1 cellular context compared by ENCODE assay signal in the genomic region with DNA sequence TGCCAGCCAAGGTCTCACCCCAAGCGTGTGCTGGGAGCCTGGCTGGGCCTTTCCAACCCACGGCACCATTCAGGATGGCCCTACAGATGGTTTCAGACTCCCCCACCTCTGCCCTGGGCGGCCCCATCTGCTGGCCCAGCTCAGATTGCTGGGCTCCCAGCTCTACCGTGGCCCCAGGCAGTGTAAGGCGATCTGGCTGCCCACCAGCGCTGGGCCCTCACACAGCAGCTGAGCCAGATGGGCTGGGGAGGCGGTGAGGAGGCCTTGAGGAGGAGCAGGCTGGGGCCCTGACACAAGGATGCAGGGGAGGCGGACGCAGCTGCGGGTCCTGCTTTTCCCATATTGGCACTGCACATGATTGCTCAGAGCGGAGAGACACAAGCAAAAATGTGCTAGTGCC.
A peak's percentile ranks its signal among the peaks of the same experiment; 100 is the strongest.
TF ChIP-seq lines count a peak whose summit lies in the region.

No MANE protein-coding gene starts in this region.

TF ChIP-seq in K562, 482 proteins besides CTCF, POLR2A, EP300 and RAD21 (continued from another document and continues in another):
- TF ChIP-seq MGA (IDR thresholded peaks at IDR 0.05) = no peak
- TF ChIP-seq ZBTB33 (CRISPR knock-in tag; IDR thresholded peaks at IDR 0.05) = 0 out of 2 replicates have a peak, but pooled peaks have one; percentile 34
- TF ChIP-seq PBX2 (CRISPR knock-in tag; IDR thresholded peaks at IDR 0.05; ENCODE audit: low read depth) = no peak
- no peak for TF ChIP-seq PBX2 (tag; conservative IDR thresholded peaks at IDR 0.05; ENCODE audit: low read depth)
- no peak for TF ChIP-seq FOXA3 (CRISPR knock-in tag; conservative IDR thresholded peaks at IDR 0.05 in 1 of 2, IDR thresholded peaks at IDR 0.05 in 1 of 2)
- no peak for TF ChIP-seq HMG20A (CRISPR knock-in tag; conservative IDR thresholded peaks at IDR 0.05)
- TF ChIP-seq HDAC8 (tag; IDR thresholded peaks at IDR 0.05) = no peak
- no peak for TF ChIP-seq ZNF785 (CRISPR knock-in tag; IDR thresholded peaks at IDR 0.05)
- no peak for TF ChIP-seq BRCA1 (IDR thresholded peaks at IDR 0.05)
- TF ChIP-seq BRCA1 (CRISPR knock-in tag; IDR thresholded peaks at IDR 0.05) = no peak
- TF ChIP-seq ZSCAN29 (IDR thresholded peaks at IDR 0.05) = no peak
- TF ChIP-seq MECOM (CRISPR knock-in tag; IDR thresholded peaks at IDR 0.05) = no peak
- peak; percentile 30 for TF ChIP-seq ZFX (CRISPR knock-in tag; IDR thresholded peaks at IDR 0.05)
- no peak for TF ChIP-seq ZNF277 (CRISPR knock-in tag; IDR thresholded peaks at IDR 0.05; ENCODE audit: borderline replicate concordance)
- 0 out of 2 replicates have a peak, but pooled peaks have one; percentile 54 for TF ChIP-seq ZNF124 (CRISPR knock-in tag; IDR thresholded peaks at IDR 0.05)
- no peak for TF ChIP-seq PHF8 (IDR thresholded peaks at IDR 0.05; ENCODE audit: borderline replicate concordance, low read length)
- no peak for TF ChIP-seq NCOR1 (IDR thresholded peaks at IDR 0.05)
- TF ChIP-seq TBP (optimal IDR thresholded peaks at IDR 0.05; ENCODE audit: low read depth, low read length) = no peak
- TF ChIP-seq RFX5 (IDR thresholded peaks at IDR 0.05; ENCODE audit: low read depth, low read length) = no peak
- 0 out of 2 replicates have a peak, but pooled peaks have one; percentile 16 for TF ChIP-seq POLR2G (IDR thresholded peaks at IDR 0.05; ENCODE audit: low read depth, low read length)
- TF ChIP-seq ILF3 (IDR thresholded peaks at IDR 0.05; ENCODE audit: borderline replicate concordance) = no peak
- no peak for TF ChIP-seq ARNT (IDR thresholded peaks at IDR 0.05)
- no peak for TF ChIP-seq ATF1 (CRISPR knock-in tag; IDR thresholded peaks at IDR 0.05)
- TF ChIP-seq ATF1 (tag; IDR thresholded peaks at IDR 0.05) = no peak
- TF ChIP-seq PPARD (CRISPR knock-in tag; IDR thresholded peaks at IDR 0.05) = no peak
- no peak for TF ChIP-seq PHTF2 (CRISPR knock-in tag; IDR thresholded peaks at IDR 0.05)
- TF ChIP-seq TAF7 (tag; IDR thresholded peaks at IDR 0.05) = no peak
- TF ChIP-seq, protein P1, sequence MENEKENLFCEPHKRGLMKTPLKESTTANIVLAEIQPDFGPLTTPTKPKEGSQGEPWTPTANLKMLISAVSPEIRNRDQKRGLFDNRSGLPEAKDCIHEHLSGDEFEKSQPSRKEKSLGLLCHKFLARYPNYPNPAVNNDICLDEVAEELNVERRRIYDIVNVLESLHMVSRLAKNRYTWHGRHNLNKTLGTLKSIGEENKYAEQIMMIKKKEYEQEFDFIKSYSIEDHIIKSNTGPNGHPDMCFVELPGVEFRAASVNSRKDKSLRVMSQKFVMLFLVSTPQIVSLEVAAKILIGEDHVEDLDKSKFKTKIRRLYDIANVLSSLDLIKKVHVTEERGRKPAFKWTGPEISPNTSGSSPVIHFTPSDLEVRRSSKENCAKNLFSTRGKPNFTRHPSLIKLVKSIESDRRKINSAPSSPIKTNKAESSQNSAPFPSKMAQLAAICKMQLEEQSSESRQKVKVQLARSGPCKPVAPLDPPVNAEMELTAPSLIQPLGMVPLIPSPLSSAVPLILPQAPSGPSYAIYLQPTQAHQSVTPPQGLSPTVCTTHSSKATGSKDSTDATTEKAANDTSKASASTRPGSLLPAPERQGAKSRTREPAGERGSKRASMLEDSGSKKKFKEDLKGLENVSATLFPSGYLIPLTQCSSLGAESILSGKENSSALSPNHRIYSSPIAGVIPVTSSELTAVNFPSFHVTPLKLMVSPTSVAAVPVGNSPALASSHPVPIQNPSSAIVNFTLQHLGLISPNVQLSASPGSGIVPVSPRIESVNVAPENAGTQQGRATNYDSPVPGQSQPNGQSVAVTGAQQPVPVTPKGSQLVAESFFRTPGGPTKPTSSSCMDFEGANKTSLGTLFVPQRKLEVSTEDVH (IDR thresholded peaks at IDR 0.05; ENCODE audit: low read depth, partially characterized antibody) = no peak
- no peak for TF ChIP-seq GABPB2 (CRISPR knock-in tag; conservative IDR thresholded peaks at IDR 0.05)
- peak; percentile 42; the same call in 1 of the 2 replicates for TF ChIP-seq RBFOX2 (IDR thresholded peaks at IDR 0.05; ENCODE audit: low read depth, low read length)
- TF ChIP-seq ZBTB5 (IDR thresholded peaks at IDR 0.05) = no peak
- TF ChIP-seq BDP1 (IDR thresholded peaks at IDR 0.05; ENCODE audit: insufficient read depth, insufficient read length) = no peak
- no peak for TF ChIP-seq PHF20 (IDR thresholded peaks at IDR 0.05; ENCODE audit: partially characterized antibody)
- TF ChIP-seq HMGN3 (IDR thresholded peaks at IDR 0.05; ENCODE audit: borderline replicate concordance, extremely low read depth, insufficient read length, low read depth, low read length) = peak; percentile 30
- no peak for TF ChIP-seq ADNP (tag; IDR thresholded peaks at IDR 0.05)
- TF ChIP-seq NFXL1 (CRISPR knock-in tag; IDR thresholded peaks at IDR 0.05) = no peak
- TF ChIP-seq MAFK (IDR thresholded peaks at IDR 0.05; ENCODE audit: low read length) = no peak
- TF ChIP-seq TSC22D4 (tag; IDR thresholded peaks at IDR 0.05) = no peak
- TF ChIP-seq ZNF766 (CRISPR knock-in tag; conservative IDR thresholded peaks at IDR 0.05) = no peak
- TF ChIP-seq BRD9 (IDR thresholded peaks at IDR 0.05; ENCODE audit: low read depth, partially characterized antibody) = no peak
- no peak for TF ChIP-seq ZNF384 (IDR thresholded peaks at IDR 0.05; ENCODE audit: low read depth, low read length)
- TF ChIP-seq SPI1 (IDR thresholded peaks at IDR 0.05; ENCODE audit: borderline replicate concordance, low read depth, low read length) = no peak
